Comparison of ENCODE assay signal across 1 cellular context in the genomic region with DNA sequence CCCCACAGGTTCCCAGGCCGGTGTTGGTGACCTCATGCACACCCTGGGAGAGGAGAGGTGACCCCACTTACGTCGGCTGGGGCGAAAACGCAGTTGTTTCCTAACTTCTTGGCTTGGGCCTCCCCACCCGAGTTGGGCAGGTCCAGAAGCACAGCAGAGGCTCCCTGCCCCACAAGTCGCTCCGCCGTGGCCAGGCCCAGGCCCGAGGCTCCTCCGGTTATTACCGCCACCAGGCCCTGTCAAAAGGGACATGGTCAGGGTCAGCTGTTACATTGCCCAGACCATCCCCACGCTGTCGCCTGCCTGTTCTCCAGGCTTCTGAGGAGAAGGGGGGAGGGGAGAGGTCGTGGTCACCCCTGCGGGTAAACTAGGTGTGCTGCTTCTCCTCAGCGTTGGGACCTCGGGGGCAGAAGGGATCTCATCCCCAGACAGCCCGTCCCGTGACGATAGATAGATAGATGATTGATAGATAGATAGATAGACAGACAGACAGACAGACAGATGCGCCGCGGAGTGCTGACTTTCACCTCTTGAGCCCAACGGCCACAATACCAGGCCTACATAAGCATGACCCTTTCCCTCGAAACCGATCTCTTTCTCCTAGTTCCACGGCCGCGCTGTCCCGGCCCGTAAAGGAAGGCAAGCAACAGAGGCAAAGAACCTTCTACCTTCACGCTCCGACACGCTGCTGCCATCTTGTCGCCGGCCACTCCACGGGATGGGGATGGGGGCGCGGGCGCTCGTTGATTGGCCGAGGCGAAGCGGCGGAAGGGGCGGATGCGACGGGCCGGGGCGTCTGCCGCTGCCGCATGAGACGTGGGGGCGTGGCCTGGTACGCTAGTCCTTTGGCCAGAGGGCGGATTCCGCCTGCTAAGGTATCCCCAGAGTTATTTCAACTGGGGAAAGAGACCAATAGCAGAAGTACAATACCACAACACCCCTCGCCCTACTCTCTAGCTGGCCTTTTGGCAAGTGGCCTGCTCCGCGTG.
A peak's percentile ranks its signal among the peaks of the same experiment; 100 is the strongest.
TF ChIP-seq lines count a peak whose summit lies in the region.

A gene (minus strand): TSS at position 720 of the 989 bp plus-strand sequence. CDS start 25 bp downstream, at position 695.

TF ChIP-seq in WTC11, 78 proteins besides CTCF, POLR2A, EP300 and RAD21 (continued from another document):
- no peak for TF ChIP-seq ZBTB21 (CRISPR knock-in tag; IDR thresholded peaks at IDR 0.05; ENCODE audit: borderline replicate concordance)
- TF ChIP-seq, protein P1, sequence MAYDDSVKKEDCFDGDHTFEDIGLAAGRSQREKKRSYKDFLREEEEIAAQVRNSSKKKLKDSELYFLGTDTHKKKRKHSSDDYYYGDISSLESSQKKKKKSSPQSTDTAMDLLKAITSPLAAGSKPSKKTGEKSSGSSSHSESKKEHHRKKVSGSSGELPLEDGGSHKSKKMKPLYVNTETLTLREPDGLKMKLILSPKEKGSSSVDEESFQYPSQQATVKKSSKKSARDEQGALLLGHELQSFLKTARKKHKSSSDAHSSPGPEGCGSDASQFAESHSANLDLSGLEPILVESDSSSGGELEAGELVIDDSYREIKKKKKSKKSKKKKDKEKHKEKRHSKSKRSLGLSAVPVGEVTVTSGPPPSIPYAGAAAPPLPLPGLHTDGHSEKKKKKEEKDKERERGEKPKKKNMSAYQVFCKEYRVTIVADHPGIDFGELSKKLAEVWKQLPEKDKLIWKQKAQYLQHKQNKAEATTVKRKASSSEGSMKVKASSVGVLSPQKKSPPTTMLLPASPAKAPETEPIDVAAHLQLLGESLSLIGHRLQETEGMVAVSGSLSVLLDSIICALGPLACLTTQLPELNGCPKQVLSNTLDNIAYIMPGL (CRISPR knock-in tag; IDR thresholded peaks at IDR 0.05), result 0 out of 2 replicates have a peak, but pooled peaks have one; percentile 46
- TF ChIP-seq, protein P2, sequence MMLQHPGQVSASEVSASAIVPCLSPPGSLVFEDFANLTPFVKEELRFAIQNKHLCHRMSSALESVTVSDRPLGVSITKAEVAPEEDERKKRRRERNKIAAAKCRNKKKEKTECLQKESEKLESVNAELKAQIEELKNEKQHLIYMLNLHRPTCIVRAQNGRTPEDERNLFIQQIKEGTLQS (CRISPR knock-in tag; conservative IDR thresholded peaks at IDR 0.05), result no peak
- no peak for TF ChIP-seq ATF1 (CRISPR knock-in tag; IDR thresholded peaks at IDR 0.05)
- TF ChIP-seq TEAD1 (CRISPR knock-in tag; IDR thresholded peaks at IDR 0.05), result no peak
- TF ChIP-seq ZNF423 (CRISPR knock-in tag; IDR thresholded peaks at IDR 0.05), result no peak
- TF ChIP-seq ZNF317 (CRISPR knock-in tag; IDR thresholded peaks at IDR 0.05; ENCODE audit: borderline replicate concordance, low read depth), result no peak
